1 cellular context compared by ENCODE assay signal in the genomic region with DNA sequence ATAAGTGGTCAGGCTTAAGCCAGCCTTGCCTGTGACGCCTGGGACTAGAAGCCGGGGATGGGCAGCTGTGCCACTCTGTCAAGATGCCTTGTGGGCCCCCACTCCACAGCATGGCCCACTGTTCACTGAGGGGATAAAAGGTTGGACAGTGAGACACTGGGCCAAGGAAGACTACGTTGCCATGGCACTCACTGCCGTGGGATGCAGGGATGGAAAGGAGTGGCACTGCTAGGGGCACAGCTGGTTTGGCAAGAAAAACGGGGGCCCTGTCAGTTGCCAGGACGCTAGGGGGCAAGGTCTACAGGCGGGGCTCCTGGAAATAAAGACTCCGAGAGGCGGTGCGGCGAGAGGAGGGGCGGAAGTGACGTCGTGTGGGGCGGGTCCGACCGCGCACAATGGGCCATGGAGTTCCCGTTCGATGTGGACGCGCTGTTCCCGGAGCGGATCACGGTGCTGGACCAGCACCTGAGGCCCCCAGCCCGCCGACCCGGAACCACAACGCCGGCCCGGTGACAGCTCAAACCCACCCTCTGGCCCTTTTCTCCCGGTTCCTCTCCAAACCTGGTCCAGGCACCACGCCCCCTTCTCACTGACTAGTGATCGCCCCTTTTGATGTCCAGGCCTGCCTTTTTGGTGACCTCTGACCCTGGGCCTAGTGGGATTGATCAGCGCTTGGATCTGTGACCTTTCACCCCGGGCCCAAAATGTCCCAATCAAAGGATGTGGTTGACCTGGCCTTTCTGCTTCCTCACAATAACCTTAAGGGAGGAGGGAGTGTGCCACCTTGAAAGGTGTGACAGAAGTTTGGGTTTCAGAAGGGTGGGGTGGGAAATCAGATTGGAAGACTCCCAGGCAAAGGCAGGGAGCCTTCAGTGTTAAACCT.
TF ChIP-seq lines count a peak whose summit lies in the region.

TSS of gene ATAT1 (plus strand) at position 391 of the 883 bp plus-strand sequence.

TF ChIP-seq in GM12878, 131 proteins besides CTCF, POLR2A, EP300 and RAD21 (continued from another document and continues in another):
- peak; percentile 89 for TF ChIP-seq NKRF (conservative IDR thresholded peaks at IDR 0.05)
- TF ChIP-seq ZBTB40 (IDR thresholded peaks at IDR 0.05; ENCODE audit: borderline replicate concordance): peak; percentile 77
- TF ChIP-seq PML (IDR thresholded peaks at IDR 0.05; ENCODE audit: low read length): peak; percentile 72; the same call in 1 of the 2 replicates
- TF ChIP-seq CEBPB (IDR thresholded peaks at IDR 0.05; ENCODE audit: borderline replicate concordance in 1 of 2, low read depth in 2 of 2, low read length in 2 of 2): no peak
- TF ChIP-seq CBFB (IDR thresholded peaks at IDR 0.05; ENCODE audit: low read depth): peak; percentile 31; the same call in 1 of the 2 replicates
- peak; percentile 22; the same call in 1 of the 2 replicates for TF ChIP-seq PAX5 (IDR thresholded peaks at IDR 0.05; ENCODE audit: borderline replicate concordance, low read depth, low read length)
- peak in 1 of 2 experiments; percentile 39; a peak in 1 of 4 replicates for TF ChIP-seq IKZF2 (IDR thresholded peaks at IDR 0.05)
- TF ChIP-seq ZNF24 (IDR thresholded peaks at IDR 0.05): no peak
- TF ChIP-seq HDAC6 (IDR thresholded peaks at IDR 0.05; ENCODE audit: unreplicated experiment): no peak
- TF ChIP-seq TARDBP (IDR thresholded peaks at IDR 0.05; ENCODE audit: borderline replicate concordance): 0 out of 2 replicates have a peak, but pooled peaks have one; percentile 16
- 0 out of 2 replicates have a peak, but pooled peaks have one; percentile 44 for TF ChIP-seq DPF2 (IDR thresholded peaks at IDR 0.05)
- peak; percentile 15 for TF ChIP-seq FOXK2 (IDR thresholded peaks at IDR 0.05)
- TF ChIP-seq LARP7 (IDR thresholded peaks at IDR 0.05): peak; percentile 55; the same call in 1 of the 2 replicates
- peak; percentile 1; the same call in 1 of the 2 replicates for TF ChIP-seq RUNX3 (IDR thresholded peaks at IDR 0.05; ENCODE audit: low read length)
- TF ChIP-seq SMC3 (IDR thresholded peaks at IDR 0.05; ENCODE audit: borderline replicate concordance, low read length): peak; percentile 29; the same call in 1 of the 2 replicates
- TF ChIP-seq SIX5 (IDR thresholded peaks at IDR 0.05; ENCODE audit: low read depth, low read length, severe bottlenecking): no peak
- TF ChIP-seq HDGF (IDR thresholded peaks at IDR 0.05): peak; percentile 73; the same call in 1 of the 2 replicates
- TF ChIP-seq, protein P1, sequence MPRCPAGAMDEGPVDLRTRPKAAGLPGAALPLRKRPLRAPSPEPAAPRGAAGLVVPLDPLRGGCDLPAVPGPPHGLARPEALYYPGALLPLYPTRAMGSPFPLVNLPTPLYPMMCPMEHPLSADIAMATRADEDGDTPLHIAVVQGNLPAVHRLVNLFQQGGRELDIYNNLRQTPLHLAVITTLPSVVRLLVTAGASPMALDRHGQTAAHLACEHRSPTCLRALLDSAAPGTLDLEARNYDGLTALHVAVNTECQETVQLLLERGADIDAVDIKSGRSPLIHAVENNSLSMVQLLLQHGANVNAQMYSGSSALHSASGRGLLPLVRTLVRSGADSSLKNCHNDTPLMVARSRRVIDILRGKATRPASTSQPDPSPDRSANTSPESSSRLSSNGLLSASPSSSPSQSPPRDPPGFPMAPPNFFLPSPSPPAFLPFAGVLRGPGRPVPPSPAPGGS (IDR thresholded peaks at IDR 0.05; ENCODE audit: borderline replicate concordance, insufficient read depth, low read depth, low read length, poor library complexity, severe bottlenecking): peak; percentile 94
- TF ChIP-seq CHD2 (IDR thresholded peaks at IDR 0.05; ENCODE audit: borderline replicate concordance, low read depth, low read length): peak; percentile 39; the same call in 1 of the 2 replicates
- peak; percentile 57; the same call in 1 of the 2 replicates for TF ChIP-seq SPI1 (IDR thresholded peaks at IDR 0.05; ENCODE audit: borderline replicate concordance, insufficient read depth, low read depth, low read length)
- TF ChIP-seq NR2F1 (conservative IDR thresholded peaks at IDR 0.05): peak; percentile 95
- no peak for TF ChIP-seq EZH2 (IDR thresholded peaks at IDR 0.05; ENCODE audit: borderline replicate concordance, control insufficient read depth, low read depth, low read length)
- TF ChIP-seq SP1 (IDR thresholded peaks at IDR 0.05; ENCODE audit: low read depth, low read length): peak; percentile 37
- peak; percentile 63 for TF ChIP-seq BACH1 (IDR thresholded peaks at IDR 0.05; ENCODE audit: borderline replicate concordance)
- TF ChIP-seq ZBED1 (IDR thresholded peaks at IDR 0.05; ENCODE audit: borderline replicate concordance): peak; percentile 86; the same call in 1 of the 2 replicates
- TF ChIP-seq GABPA (IDR thresholded peaks at IDR 0.05; ENCODE audit: low read depth): peak; percentile 85
- TF ChIP-seq IKZF1 (conservative IDR thresholded peaks at IDR 0.05): peak; percentile 44; the same call in 1 of the 2 replicates
- TF ChIP-seq, protein P2, sequence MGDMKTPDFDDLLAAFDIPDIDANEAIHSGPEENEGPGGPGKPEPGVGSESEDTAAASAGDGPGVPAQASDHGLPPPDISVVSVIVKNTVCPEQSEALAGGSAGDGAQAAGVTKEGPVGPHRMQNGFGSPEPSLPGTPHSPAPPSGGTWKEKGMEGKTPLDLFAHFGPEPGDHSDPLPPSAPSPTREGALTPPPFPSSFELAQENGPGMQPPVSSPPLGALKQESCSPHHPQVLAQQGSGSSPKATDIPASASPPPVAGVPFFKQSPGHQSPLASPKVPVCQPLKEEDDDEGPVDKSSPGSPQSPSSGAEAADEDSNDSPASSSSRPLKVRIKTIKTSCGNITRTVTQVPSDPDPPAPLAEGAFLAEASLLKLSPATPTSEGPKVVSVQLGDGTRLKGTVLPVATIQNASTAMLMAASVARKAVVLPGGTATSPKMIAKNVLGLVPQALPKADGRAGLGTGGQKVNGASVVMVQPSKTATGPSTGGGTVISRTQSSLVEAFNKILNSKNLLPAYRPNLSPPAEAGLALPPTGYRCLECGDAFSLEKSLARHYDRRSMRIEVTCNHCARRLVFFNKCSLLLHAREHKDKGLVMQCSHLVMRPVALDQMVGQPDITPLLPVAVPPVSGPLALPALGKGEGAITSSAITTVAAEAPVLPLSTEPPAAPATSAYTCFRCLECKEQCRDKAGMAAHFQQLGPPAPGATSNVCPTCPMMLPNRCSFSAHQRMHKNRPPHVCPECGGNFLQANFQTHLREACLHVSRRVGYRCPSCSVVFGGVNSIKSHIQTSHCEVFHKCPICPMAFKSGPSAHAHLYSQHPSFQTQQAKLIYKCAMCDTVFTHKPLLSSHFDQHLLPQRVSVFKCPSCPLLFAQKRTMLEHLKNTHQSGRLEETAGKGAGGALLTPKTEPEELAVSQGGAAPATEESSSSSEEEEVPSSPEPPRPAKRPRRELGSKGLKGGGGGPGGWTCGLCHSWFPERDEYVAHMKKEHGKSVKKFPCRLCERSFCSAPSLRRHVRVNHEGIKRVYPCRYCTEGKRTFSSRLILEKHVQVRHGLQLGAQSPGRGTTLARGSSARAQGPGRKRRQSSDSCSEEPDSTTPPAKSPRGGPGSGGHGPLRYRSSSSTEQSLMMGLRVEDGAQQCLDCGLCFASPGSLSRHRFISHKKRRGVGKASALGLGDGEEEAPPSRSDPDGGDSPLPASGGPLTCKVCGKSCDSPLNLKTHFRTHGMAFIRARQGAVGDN (IDR thresholded peaks at IDR 0.05): peak; percentile 76; the same call in 1 of the 2 replicates
- TF ChIP-seq ZBTB33 (IDR thresholded peaks at IDR 0.05): no peak
- TF ChIP-seq NRF1 (conservative IDR thresholded peaks at IDR 0.05; ENCODE audit: low read depth, low read length): no peak
- TF ChIP-seq MTA2 (IDR thresholded peaks at IDR 0.05; ENCODE audit: low read depth): peak; percentile 51; the same call in 1 of the 2 replicates
- peak; percentile 43; the same call in 1 of the 2 replicates for TF ChIP-seq ATF7 (IDR thresholded peaks at IDR 0.05; ENCODE audit: low read depth)
- TF ChIP-seq ELK1 (IDR thresholded peaks at IDR 0.05; ENCODE audit: low read depth, low read length): peak; percentile 38
- TF ChIP-seq BHLHE40 (IDR thresholded peaks at IDR 0.05; ENCODE audit: borderline replicate concordance in 1 of 2, low read depth in 2 of 2, low read length in 1 of 2): peak in 1 of 2 experiments; percentile 35; a peak in 1 of 4 replicates
- peak; percentile 68; the same call in 1 of the 2 replicates for TF ChIP-seq TAF1 (IDR thresholded peaks at IDR 0.05; ENCODE audit: borderline replicate concordance, low read depth, low read length)
- TF ChIP-seq POLR2AphosphoS5 (IDR thresholded peaks at IDR 0.05; ENCODE audit: low read length): peak; percentile 82; the same call in 1 of the 2 replicates
- TF ChIP-seq MTA3 (IDR thresholded peaks at IDR 0.05; ENCODE audit: borderline replicate concordance, low read length): peak; percentile 96; the same call in 1 of the 2 replicates
- 0 out of 2 replicates have a peak, but pooled peaks have one; percentile 37 for TF ChIP-seq GATAD2B (conservative IDR thresholded peaks at IDR 0.05; ENCODE audit: low read depth)
- TF ChIP-seq RELB (IDR thresholded peaks at IDR 0.05; ENCODE audit: low read depth): 0 out of 2 replicates have a peak, but pooled peaks have one; percentile 26
- no peak for TF ChIP-seq BCL11A (IDR thresholded peaks at IDR 0.05; ENCODE audit: low read depth, low read length)
- no peak for TF ChIP-seq MEF2A (IDR thresholded peaks at IDR 0.05; ENCODE audit: insufficient read depth, low read depth, low read length)
- TF ChIP-seq WRNIP1 (IDR thresholded peaks at IDR 0.05; ENCODE audit: borderline replicate concordance, low read depth, low read length): no peak
